16 cellular contexts compared by ENCODE assay signal in the genomic region with DNA sequence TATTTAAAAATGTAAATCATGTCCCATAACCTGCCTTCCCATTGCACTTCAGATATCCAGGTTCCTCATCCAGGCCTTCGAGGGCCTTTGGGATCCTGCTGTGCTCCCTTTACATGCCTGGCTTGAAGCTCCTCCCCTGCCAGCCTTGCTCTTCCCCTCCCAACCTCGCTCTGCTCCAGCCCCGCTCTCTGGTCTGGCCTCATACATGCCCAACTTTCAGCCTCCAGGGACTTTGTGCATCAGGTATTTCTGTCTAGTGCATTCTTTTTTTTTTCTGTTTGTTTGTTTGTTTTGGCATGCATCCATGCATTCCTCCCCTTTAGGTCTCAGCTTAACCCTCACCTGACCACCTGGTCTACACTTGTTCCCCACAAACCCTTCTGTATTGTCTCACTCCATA.
DNase-seq lines count a peak whose midpoint lies in the region; ATAC-seq and TF ChIP-seq lines count a peak whose summit lies in the region.
"Had no signal": no experiment of that assay in that cellular context is flagged by ENCODE, and none has a peak within 500 bp of the region (broad histone marks: within the 10 kb centered on the region; RNA-seq: fewer than 3 reads in every experiment).

No MANE protein-coding gene starts in this region.

- no peaks in the 10 kb centered on the region for H3K27me3 Mint-ChIP-seq in mesothelial cell of epicardium (ENCODE audit: low read depth)

- peaks cover 7% of the 10 kb centered on the region for H3K9me3 Mint-ChIP-seq in mesothelial cell of epicardium
- H3K9me3 Mint-ChIP-seq: stimulated activated memory B cell treated with anti-CD40 and anti-IgM and Interleukin-4, amounts not matched to agents 10 μg/mL and 1 μg/mL and 100 μg/mL, for 72 hours had no signal

- WGBS in spleen, 5 donors, result 84 to 89% (median 86%) methylated on average over 3 of the region's 3 CpGs

- ATAC-seq in left colon (no peak), HG03135 (IDR thresholded peaks at IDR 0.05; ENCODE audit: unreplicated experiment) (no peak)
- ATAC-seq: stimulated activated memory B cell treated with anti-CD40 and anti-IgM and Interleukin-4, amounts not matched to agents 10 μg/mL and 1 μg/mL and 100 μg/mL, for 72 hours had no signal

- CTCF ChIA-PET in PC-9 (lab: Charles Lee), result no interaction called here

- H3K9me3 ChIP-seq in PC-9 (ENCODE audit: insufficient read depth, low read depth) (no peaks in the 10 kb centered on the region), spleen (no peaks in the 10 kb centered on the region)
- H3K9me3 ChIP-seq: adrenal gland; BLaER1 treated with 17β-estradiol and CSF1 and Interleukin-3, amounts not matched to agents 10 nM and 100 nM; esophagus squamous epithelium had no signal

- no peaks in the 10 kb centered on the region for H3K36me3 ChIP-seq in PC-9 (ENCODE audit: low read depth)
- H3K36me3 ChIP-seq in spleen, result no peaks in the 10 kb centered on the region
- H3K36me3 ChIP-seq: adrenal gland; BLaER1 treated with 17β-estradiol and CSF1 and Interleukin-3, amounts not matched to agents 10 nM and 100 nM; esophagus squamous epithelium had no signal

- H3K4me1 Mint-ChIP-seq in mesothelial cell of epicardium, result peaks cover 60% of the 10 kb centered on the region

- peaks cover 34% of the 10 kb centered on the region for H3K4me1 ChIP-seq in PC-9 (replicated peaks; ENCODE audit: insufficient read depth)
- H3K4me1 ChIP-seq in spleen, result no peaks in the 10 kb centered on the region

- H3K9me2 ChIP-seq in PC-9 (ENCODE audit: insufficient read depth), result no peaks in the 10 kb centered on the region

- peak overlapping the region; percentile 95 for H3K27ac Mint-ChIP-seq in mesothelial cell of epicardium
- H3K27ac Mint-ChIP-seq: stimulated activated memory B cell treated with anti-CD40 and anti-IgM and Interleukin-4, amounts not matched to agents 10 μg/mL and 1 μg/mL and 100 μg/mL, for 72 hours had no signal

- POLR2A ChIA-PET in PC-9 (lab: Charles Lee; ENCODE audit: unreplicated experiment), result no interaction called here

- H3K27me3 ChIP-seq in PC-9 (ENCODE audit: insufficient read depth, low read depth) (no peaks in the 10 kb centered on the region), spleen (replicated peaks in 1 of 7) (no peaks in the 10 kb centered on the region)
- H3K27me3 ChIP-seq: adrenal gland; BLaER1 treated with 17β-estradiol and CSF1 and Interleukin-3, amounts not matched to agents 10 nM and 100 nM; esophagus squamous epithelium had no signal

- peaks cover 21% of the 10 kb centered on the region for H3F3A ChIP-seq in PC-9 (ENCODE audit: insufficient read depth, low read depth)

- DNase-seq in ELF-1 (ENCODE audit: low read depth, low spot score) (peak; percentile 60), NCI-H2029 (lab: John Stamatoyannopoulos, UW) (peak; percentile 21), PC-9 (peak; percentile 72 to 84), mesothelial cell of epicardium (ENCODE audit: low spot score in 2 of 2, unreplicated experiment in 2 of 2) (no peak), left colon (no peak), spleen (no peak)
- DNase-seq: activated CD4-positive, CD25-positive, alpha-beta regulatory T cell treated with anti-CD3 and anti-CD28 coated beads, Interleukin-2, amount 50 U/mL, for 72 hours; adrenal gland; central memory CD4-positive, alpha-beta T cell; esophagus squamous epithelium; HCEC 1CT; mesenchymal stem cell; NCI-H226 had no signal

- intact Hi-C loops in PC-9 (cut with micrococcal nuclease; ENCODE audit: unreplicated experiment) (loop anchor here (1.0 to 5.0 kb wide), 4 partner anchors 53 to 213 kb away; no protein-coding TSS in a partner anchor), left colon (cut with DNase I, micrococcal nuclease) (no loop called here), spleen (cut with DNase I; ENCODE audit: low total_unique reads) (no loop called here)

- H3K27ac ChIP-seq in PC-9, result no peak overlapping the region
- H3K27ac ChIP-seq in spleen, result no peak overlapping the region
- H3K27ac ChIP-seq: adrenal gland; BLaER1 treated with 17β-estradiol and CSF1 and Interleukin-3, amounts not matched to agents 10 nM and 100 nM; esophagus squamous epithelium had no signal

- H3K79me2 ChIP-seq in PC-9 (ENCODE audit: low read depth), result no peaks in the 10 kb centered on the region

- H2AFZ ChIP-seq in PC-9, result no peak overlapping the region

- peak overlapping the region; percentile 23 for H3K4me2 ChIP-seq in PC-9
- H3K4me2 ChIP-seq: BLaER1 treated with 17β-estradiol and CSF1 and Interleukin-3, amounts not matched to agents 10 nM and 100 nM had no signal

- no peaks in the 10 kb centered on the region for H4K20me1 ChIP-seq in PC-9 (ENCODE audit: insufficient read depth)
- H4K20me1 ChIP-seq: BLaER1 treated with 17β-estradiol and CSF1 and Interleukin-3, amounts not matched to agents 10 nM and 100 nM had no signal

- H3K4me3 Mint-ChIP-seq in mesothelial cell of epicardium, result no peak overlapping the region
- H3K4me3 Mint-ChIP-seq: stimulated activated memory B cell treated with anti-CD40 and anti-IgM and Interleukin-4, amounts not matched to agents 10 μg/mL and 1 μg/mL and 100 μg/mL, for 72 hours had no signal

- H3K36me3 Mint-ChIP-seq in mesothelial cell of epicardium, result peaks cover 8% of the 10 kb centered on the region
- H3K36me3 Mint-ChIP-seq: stimulated activated memory B cell treated with anti-CD40 and anti-IgM and Interleukin-4, amounts not matched to agents 10 μg/mL and 1 μg/mL and 100 μg/mL, for 72 hours had no signal

- TF ChIP-seq CTCF in PC-9 (conservative IDR thresholded peaks at IDR 0.05) (no peak), mesothelial cell of epicardium (IDR thresholded peaks at IDR 0.05; ENCODE audit: unreplicated experiment) (no peak), spleen (IDR thresholded peaks at IDR 0.05 in 8 of 11, conservative IDR thresholded peaks at IDR 0.05 in 3 of 11) (no peak)

- no peak for TF ChIP-seq POLR2A in spleen (IDR thresholded peaks at IDR 0.05)

- H3K4me3 ChIP-seq in PC-9 (no peak overlapping the region), spleen (no peak overlapping the region)
- H3K4me3 ChIP-seq: adrenal gland; BLaER1 treated with 17β-estradiol and CSF1 and Interleukin-3, amounts not matched to agents 10 nM and 100 nM; esophagus squamous epithelium had no signal

- BruUV-seq in PC-9 (replicated peaks; lab: Mats Ljungman, UMichigan), result no TSS peak

Comparison
In these comparisons a context has a peak if more than half of its experiments do, and no peak if none do; other contexts are left out.
1. DNase-seq: peak in ELF-1 (single experiment), NCI-H2029 (single experiment) and PC-9 (2 of 2); none in mesothelial cell of epicardium (0 of 2), left colon (0 of 2) and spleen (single experiment).